Comparison of ENCODE assay signal across 2 cellular contexts in the genomic region with DNA sequence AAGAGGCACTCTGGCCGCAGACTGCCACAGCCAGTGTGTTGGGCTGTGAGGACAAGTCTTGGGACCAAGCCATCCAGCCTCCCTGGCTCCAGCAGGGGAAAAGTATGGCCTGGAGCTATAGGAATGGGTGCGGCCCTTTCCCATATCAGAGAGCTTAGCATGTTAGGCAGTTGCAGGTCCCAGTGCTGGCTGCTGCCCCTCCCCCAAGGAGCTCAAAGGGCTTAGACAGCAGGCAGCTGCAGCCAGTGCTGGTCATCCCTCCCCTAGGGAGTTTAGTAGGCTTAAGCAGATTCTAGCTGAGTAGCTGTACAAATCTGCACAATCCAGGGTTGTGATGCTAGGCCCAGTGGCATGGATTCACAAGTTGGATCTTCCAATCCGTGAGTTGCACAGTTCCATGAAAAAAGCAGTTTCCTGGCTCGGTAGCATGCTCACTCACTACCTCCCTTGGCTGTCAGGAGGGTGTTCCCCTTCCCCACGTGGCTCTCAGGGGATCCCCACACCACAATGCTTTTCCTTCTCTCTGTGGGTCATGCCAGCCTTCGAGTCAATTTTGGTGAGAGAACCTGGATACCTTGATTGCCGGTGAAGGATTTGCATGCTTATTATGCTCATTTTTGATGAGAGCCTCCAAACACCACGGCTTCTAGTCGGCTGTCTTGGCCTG.
TF ChIP-seq lines count a peak whose summit lies in the region.

No MANE protein-coding gene starts in this region.

TF ChIP-seq in GM12878, 131 proteins besides CTCF, POLR2A, EP300 and RAD21:
- no peak for TF ChIP-seq NR2C2 (IDR thresholded peaks at IDR 0.05; ENCODE audit: borderline replicate concordance, control insufficient read depth, insufficient read length, low read depth)
- TF ChIP-seq CHD1 (IDR thresholded peaks at IDR 0.05; ENCODE audit: low read depth, low read length): no peak
- TF ChIP-seq, protein P1, sequence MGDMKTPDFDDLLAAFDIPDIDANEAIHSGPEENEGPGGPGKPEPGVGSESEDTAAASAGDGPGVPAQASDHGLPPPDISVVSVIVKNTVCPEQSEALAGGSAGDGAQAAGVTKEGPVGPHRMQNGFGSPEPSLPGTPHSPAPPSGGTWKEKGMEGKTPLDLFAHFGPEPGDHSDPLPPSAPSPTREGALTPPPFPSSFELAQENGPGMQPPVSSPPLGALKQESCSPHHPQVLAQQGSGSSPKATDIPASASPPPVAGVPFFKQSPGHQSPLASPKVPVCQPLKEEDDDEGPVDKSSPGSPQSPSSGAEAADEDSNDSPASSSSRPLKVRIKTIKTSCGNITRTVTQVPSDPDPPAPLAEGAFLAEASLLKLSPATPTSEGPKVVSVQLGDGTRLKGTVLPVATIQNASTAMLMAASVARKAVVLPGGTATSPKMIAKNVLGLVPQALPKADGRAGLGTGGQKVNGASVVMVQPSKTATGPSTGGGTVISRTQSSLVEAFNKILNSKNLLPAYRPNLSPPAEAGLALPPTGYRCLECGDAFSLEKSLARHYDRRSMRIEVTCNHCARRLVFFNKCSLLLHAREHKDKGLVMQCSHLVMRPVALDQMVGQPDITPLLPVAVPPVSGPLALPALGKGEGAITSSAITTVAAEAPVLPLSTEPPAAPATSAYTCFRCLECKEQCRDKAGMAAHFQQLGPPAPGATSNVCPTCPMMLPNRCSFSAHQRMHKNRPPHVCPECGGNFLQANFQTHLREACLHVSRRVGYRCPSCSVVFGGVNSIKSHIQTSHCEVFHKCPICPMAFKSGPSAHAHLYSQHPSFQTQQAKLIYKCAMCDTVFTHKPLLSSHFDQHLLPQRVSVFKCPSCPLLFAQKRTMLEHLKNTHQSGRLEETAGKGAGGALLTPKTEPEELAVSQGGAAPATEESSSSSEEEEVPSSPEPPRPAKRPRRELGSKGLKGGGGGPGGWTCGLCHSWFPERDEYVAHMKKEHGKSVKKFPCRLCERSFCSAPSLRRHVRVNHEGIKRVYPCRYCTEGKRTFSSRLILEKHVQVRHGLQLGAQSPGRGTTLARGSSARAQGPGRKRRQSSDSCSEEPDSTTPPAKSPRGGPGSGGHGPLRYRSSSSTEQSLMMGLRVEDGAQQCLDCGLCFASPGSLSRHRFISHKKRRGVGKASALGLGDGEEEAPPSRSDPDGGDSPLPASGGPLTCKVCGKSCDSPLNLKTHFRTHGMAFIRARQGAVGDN (IDR thresholded peaks at IDR 0.05): no peak
- TF ChIP-seq CEBPB (IDR thresholded peaks at IDR 0.05; ENCODE audit: borderline replicate concordance in 1 of 2, low read depth in 2 of 2, low read length in 2 of 2): no peak
- TF ChIP-seq SIX5 (IDR thresholded peaks at IDR 0.05; ENCODE audit: low read depth, low read length, severe bottlenecking): no peak
- no peak for TF ChIP-seq SUZ12 (IDR thresholded peaks at IDR 0.05; ENCODE audit: unreplicated experiment)
- no peak for TF ChIP-seq FOXM1 (IDR thresholded peaks at IDR 0.05; ENCODE audit: low read depth, low read length)
- TF ChIP-seq ATF2 (IDR thresholded peaks at IDR 0.05; ENCODE audit: low read length): no peak
- no peak for TF ChIP-seq RFX5 (IDR thresholded peaks at IDR 0.05; ENCODE audit: low read depth, low read length)
- TF ChIP-seq MYC (IDR thresholded peaks at IDR 0.05; ENCODE audit: insufficient read depth, insufficient read length, insufficient replicate concordance, low read length, severe bottlenecking): no peak
- no peak for TF ChIP-seq TBL1XR1 (IDR thresholded peaks at IDR 0.05; ENCODE audit: low read depth, low read length)
- TF ChIP-seq, protein P2, sequence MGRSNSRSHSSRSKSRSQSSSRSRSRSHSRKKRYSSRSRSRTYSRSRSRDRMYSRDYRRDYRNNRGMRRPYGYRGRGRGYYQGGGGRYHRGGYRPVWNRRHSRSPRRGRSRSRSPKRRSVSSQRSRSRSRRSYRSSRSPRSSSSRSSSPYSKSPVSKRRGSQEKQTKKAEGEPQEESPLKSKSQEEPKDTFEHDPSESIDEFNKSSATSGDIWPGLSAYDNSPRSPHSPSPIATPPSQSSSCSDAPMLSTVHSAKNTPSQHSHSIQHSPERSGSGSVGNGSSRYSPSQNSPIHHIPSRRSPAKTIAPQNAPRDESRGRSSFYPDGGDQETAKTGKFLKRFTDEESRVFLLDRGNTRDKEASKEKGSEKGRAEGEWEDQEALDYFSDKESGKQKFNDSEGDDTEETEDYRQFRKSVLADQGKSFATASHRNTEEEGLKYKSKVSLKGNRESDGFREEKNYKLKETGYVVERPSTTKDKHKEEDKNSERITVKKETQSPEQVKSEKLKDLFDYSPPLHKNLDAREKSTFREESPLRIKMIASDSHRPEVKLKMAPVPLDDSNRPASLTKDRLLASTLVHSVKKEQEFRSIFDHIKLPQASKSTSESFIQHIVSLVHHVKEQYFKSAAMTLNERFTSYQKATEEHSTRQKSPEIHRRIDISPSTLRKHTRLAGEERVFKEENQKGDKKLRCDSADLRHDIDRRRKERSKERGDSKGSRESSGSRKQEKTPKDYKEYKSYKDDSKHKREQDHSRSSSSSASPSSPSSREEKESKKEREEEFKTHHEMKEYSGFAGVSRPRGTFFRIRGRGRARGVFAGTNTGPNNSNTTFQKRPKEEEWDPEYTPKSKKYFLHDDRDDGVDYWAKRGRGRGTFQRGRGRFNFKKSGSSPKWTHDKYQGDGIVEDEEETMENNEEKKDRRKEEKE (IDR thresholded peaks at IDR 0.05): no peak
- TF ChIP-seq BACH1 (IDR thresholded peaks at IDR 0.05; ENCODE audit: borderline replicate concordance): no peak
- TF ChIP-seq PBX3 (IDR thresholded peaks at IDR 0.05; ENCODE audit: insufficient replicate concordance, low read depth, low read length): no peak
- TF ChIP-seq WRNIP1 (IDR thresholded peaks at IDR 0.05; ENCODE audit: borderline replicate concordance, low read depth, low read length): no peak
TF ChIP-seq in GM12878: peak in this region for 0.

TF ChIP-seq in HepG2, 621 proteins besides CTCF, POLR2A, EP300 and RAD21:
- no peak for TF ChIP-seq ZNF484 (CRISPR knock-in tag; IDR thresholded peaks at IDR 0.05; ENCODE audit: borderline replicate concordance, low read depth)
- no peak for TF ChIP-seq TSC22D2 (CRISPR knock-in tag; IDR thresholded peaks at IDR 0.05; ENCODE audit: borderline replicate concordance)
- no peak for TF ChIP-seq SATB2 (CRISPR knock-in tag; IDR thresholded peaks at IDR 0.05)
- no peak for TF ChIP-seq ZNF580 (CRISPR knock-in tag; IDR thresholded peaks at IDR 0.05; ENCODE audit: borderline replicate concordance, low read depth)
- TF ChIP-seq TBP (CRISPR knock-in tag; IDR thresholded peaks at IDR 0.05): no peak
- TF ChIP-seq, protein P3, sequence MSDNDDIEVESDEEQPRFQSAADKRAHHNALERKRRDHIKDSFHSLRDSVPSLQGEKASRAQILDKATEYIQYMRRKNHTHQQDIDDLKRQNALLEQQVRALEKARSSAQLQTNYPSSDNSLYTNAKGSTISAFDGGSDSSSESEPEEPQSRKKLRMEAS (IDR thresholded peaks at IDR 0.05): no peak
- no peak for TF ChIP-seq ZNF20 (CRISPR knock-in tag; IDR thresholded peaks at IDR 0.05)
- TF ChIP-seq POLR2AphosphoS5 (IDR thresholded peaks at IDR 0.05; ENCODE audit: low read depth, low read length): no peak
- TF ChIP-seq MLLT10 (CRISPR knock-in tag; IDR thresholded peaks at IDR 0.05): no peak
- TF ChIP-seq, protein P4, sequence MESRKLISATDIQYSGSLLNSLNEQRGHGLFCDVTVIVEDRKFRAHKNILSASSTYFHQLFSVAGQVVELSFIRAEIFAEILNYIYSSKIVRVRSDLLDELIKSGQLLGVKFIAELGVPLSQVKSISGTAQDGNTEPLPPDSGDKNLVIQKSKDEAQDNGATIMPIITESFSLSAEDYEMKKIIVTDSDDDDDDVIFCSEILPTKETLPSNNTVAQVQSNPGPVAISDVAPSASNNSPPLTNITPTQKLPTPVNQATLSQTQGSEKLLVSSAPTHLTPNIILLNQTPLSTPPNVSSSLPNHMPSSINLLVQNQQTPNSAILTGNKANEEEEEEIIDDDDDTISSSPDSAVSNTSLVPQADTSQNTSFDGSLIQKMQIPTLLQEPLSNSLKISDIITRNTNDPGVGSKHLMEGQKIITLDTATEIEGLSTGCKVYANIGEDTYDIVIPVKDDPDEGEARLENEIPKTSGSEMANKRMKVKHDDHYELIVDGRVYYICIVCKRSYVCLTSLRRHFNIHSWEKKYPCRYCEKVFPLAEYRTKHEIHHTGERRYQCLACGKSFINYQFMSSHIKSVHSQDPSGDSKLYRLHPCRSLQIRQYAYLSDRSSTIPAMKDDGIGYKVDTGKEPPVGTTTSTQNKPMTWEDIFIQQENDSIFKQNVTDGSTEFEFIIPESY (CRISPR knock-in tag; IDR thresholded peaks at IDR 0.05): no peak
- no peak for TF ChIP-seq ZNF460 (CRISPR knock-in tag; IDR thresholded peaks at IDR 0.05; ENCODE audit: borderline replicate concordance)
- TF ChIP-seq ZBTB3 (CRISPR knock-in tag; IDR thresholded peaks at IDR 0.05; ENCODE audit: borderline replicate concordance, low read depth): no peak
- TF ChIP-seq, protein P5, sequence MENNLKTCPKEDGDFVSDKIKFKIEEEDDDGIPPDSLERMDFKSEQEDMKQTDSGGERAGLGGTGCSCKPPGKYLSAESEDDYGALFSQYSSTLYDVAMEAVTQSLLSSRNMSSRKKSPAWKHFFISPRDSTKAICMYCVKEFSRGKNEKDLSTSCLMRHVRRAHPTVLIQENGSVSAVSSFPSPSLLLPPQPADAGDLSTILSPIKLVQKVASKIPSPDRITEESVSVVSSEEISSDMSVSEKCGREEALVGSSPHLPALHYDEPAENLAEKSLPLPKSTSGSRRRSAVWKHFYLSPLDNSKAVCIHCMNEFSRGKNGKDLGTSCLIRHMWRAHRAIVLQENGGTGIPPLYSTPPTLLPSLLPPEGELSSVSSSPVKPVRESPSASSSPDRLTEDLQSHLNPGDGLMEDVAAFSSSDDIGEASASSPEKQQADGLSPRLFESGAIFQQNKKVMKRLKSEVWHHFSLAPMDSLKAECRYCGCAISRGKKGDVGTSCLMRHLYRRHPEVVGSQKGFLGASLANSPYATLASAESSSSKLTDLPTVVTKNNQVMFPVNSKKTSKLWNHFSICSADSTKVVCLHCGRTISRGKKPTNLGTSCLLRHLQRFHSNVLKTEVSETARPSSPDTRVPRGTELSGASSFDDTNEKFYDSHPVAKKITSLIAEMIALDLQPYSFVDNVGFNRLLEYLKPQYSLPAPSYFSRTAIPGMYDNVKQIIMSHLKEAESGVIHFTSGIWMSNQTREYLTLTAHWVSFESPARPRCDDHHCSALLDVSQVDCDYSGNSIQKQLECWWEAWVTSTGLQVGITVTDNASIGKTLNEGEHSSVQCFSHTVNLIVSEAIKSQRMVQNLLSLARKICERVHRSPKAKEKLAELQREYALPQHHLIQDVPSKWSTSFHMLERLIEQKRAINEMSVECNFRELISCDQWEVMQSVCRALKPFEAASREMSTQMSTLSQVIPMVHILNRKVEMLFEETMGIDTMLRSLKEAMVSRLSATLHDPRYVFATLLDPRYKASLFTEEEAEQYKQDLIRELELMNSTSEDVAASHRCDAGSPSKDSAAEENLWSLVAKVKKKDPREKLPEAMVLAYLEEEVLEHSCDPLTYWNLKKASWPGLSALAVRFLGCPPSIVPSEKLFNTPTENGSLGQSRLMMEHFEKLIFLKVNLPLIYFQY (CRISPR knock-in tag; IDR thresholded peaks at IDR 0.05; ENCODE audit: borderline replicate concordance): no peak
TF ChIP-seq in HepG2: peak in this region for 0.
